ENCODE assay signal across 1 cellular context in the genomic region with DNA sequence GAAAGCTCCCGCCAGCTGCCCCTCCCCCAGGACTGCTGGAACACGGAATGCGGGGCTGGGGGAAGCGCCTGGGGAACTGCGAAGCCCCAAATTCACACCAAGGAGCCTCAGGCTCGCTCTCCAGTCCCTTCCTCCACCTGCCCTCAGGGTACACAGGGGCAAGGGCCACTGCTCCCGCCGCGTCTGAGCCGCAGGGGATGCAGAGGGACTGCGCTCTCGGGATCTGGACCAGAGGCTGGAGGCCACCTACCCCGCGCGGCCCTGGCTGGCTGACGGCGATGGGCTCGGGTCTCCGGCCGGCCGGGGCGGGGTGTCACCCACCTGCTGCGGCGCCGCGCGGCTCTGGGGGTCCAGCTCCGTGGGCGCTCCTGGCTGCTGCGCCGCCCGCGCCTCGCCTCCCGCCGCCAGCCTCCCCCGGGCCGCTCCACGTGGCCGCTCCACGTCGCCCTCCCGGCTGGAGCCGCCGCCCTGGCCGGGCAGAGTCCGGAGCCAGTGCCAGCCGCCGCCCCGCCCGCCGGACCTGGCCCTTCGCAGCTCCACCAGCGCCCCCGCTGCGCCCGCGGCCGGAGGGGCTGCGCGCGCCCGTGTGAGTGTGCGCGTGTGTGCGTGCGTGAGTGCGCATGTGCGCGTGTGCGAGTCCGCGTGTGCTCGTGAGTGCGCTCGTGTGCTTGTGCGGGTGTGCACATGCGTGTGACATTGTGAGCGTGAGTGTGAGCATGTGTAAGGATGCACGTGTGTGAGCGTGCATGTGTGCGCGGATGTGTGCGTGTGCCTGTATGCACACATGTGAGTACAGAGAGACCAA.
A peak's percentile ranks its signal among the peaks of the same experiment; 100 is the strongest.
TF ChIP-seq lines count a peak whose summit lies in the region.

A gene with protein sequence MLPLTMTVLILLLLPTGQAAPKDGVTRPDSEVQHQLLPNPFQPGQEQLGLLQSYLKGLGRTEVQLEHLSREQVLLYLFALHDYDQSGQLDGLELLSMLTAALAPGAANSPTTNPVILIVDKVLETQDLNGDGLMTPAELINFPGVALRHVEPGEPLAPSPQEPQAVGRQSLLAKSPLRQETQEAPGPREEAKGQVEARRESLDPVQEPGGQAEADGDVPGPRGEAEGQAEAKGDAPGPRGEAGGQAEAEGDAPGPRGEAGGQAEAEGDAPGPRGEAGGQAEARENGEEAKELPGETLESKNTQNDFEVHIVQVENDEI (minus strand): TSS at position 604 of the 805 bp plus-strand sequence. CDS start 14,762 bp downstream, outside the sequence.

TF ChIP-seq in WTC11, 78 proteins besides CTCF, POLR2A, EP300 and RAD21 (continued from another document):
- TF ChIP-seq, protein P1, sequence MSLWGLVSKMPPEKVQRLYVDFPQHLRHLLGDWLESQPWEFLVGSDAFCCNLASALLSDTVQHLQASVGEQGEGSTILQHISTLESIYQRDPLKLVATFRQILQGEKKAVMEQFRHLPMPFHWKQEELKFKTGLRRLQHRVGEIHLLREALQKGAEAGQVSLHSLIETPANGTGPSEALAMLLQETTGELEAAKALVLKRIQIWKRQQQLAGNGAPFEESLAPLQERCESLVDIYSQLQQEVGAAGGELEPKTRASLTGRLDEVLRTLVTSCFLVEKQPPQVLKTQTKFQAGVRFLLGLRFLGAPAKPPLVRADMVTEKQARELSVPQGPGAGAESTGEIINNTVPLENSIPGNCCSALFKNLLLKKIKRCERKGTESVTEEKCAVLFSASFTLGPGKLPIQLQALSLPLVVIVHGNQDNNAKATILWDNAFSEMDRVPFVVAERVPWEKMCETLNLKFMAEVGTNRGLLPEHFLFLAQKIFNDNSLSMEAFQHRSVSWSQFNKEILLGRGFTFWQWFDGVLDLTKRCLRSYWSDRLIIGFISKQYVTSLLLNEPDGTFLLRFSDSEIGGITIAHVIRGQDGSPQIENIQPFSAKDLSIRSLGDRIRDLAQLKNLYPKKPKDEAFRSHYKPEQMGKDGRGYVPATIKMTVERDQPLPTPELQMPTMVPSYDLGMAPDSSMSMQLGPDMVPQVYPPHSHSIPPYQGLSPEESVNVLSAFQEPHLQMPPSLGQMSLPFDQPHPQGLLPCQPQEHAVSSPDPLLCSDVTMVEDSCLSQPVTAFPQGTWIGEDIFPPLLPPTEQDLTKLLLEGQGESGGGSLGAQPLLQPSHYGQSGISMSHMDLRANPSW (CRISPR knock-in tag; conservative IDR thresholded peaks at IDR 0.05; ENCODE audit: low read depth): peak; percentile 87; the same call in 1 of the 2 replicates
- TF ChIP-seq FOXK1 (CRISPR knock-in tag; IDR thresholded peaks at IDR 0.05): peak; percentile 67
- TF ChIP-seq ESRRA (CRISPR knock-in tag; IDR thresholded peaks at IDR 0.05; ENCODE audit: borderline replicate concordance): peak; percentile 71; the same call in 1 of the 2 replicates
- peak; percentile 42; the same call in 1 of the 2 replicates for TF ChIP-seq ZNF138 (CRISPR knock-in tag; conservative IDR thresholded peaks at IDR 0.05)
- TF ChIP-seq, protein P2, sequence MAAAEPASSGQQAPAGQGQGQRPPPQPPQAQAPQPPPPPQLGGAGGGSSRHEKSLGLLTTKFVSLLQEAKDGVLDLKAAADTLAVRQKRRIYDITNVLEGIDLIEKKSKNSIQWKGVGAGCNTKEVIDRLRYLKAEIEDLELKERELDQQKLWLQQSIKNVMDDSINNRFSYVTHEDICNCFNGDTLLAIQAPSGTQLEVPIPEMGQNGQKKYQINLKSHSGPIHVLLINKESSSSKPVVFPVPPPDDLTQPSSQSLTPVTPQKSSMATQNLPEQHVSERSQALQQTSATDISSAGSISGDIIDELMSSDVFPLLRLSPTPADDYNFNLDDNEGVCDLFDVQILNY (CRISPR knock-in tag; IDR thresholded peaks at IDR 0.05): no peak
TF ChIP-seq in WTC11: peak in this region for 14.
